In the genomic region with DNA sequence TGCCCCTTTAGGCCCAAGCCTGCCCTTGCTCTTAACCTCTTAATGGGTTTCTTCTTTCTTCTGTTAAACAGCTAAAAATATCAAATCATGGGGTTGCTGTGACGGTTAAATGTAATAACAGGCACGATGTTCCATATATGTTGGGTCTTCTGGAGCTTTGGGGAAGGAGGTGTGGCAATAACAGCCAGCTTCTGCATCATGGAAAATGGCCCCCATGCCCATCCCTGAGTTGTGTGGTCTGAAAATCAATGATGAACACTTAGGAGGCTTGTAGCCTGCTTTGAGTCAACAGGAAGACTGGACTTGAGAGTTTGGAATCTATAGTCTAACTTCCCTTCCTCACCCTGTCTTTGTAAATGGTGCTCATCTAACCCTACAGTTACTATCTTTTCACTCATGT, we compare ENCODE assay signal across 13 cellular contexts. TPM values are rescaled to one million over a fixed set of nuclear protein-coding genes. Genes with fewer than 3 reads are reported as not detected.
DNase-seq lines count a peak whose midpoint lies in the region; ATAC-seq and TF ChIP-seq lines count a peak whose summit lies in the region.
"Had no signal": no experiment of that assay in that cellular context is flagged by ENCODE, and none has a peak within 500 bp of the region (broad histone marks: within the 10 kb centered on the region; RNA-seq: fewer than 3 reads in every experiment).

No MANE protein-coding gene starts in this region.

- no peaks in the 10 kb centered on the region for H3K27me3 ChIP-seq in CD4-positive, alpha-beta T cell (ENCODE audit: control insufficient read depth, insufficient read depth, low read length)
- H3K27me3 ChIP-seq in Karpas-422 (ENCODE audit: low read length), result no peaks in the 10 kb centered on the region

- TF ChIP-seq CTCF in CD4-positive, alpha-beta T cell (IDR thresholded peaks at IDR 0.05), result no peak
- TF ChIP-seq CTCF in nephron (IDR thresholded peaks at IDR 0.05; ENCODE audit: unreplicated experiment in 3 of 3), result no peak

- peaks cover 11% of the 10 kb centered on the region; the same call in 1 of the 2 replicates for H4K20me1 ChIP-seq in Karpas-422 (ENCODE audit: insufficient read depth, low read depth, low read length)

- H2AFZ ChIP-seq in Karpas-422 (ENCODE audit: low read length), result peak overlapping the region; percentile 9; the same call in 1 of the 2 replicates

- no peaks in the 10 kb centered on the region for H3K9me3 ChIP-seq in CD4-positive, alpha-beta T cell (ENCODE audit: control insufficient read depth, low read length)
- no peaks in the 10 kb centered on the region for H3K9me3 ChIP-seq in Karpas-422 (ENCODE audit: low read length)

- H3K9me3 Mint-ChIP-seq in CD4-positive, alpha-beta T cell, result no peaks in the 10 kb centered on the region
- H3K9me3 Mint-ChIP-seq in activated T-helper 17 cell treated with anti-CD3 and anti-CD28 coated beads, Interleukin-2, amount 50 U/mL, for 72 hours, result no peaks in the 10 kb centered on the region
- H3K9me3 Mint-ChIP-seq in nephron, result no peaks in the 10 kb centered on the region

- no peak for DNase-seq in CD4-positive, alpha-beta T cell
- no peak for DNase-seq in Karpas-422
- no peak for DNase-seq in foreskin melanocyte
- no peak for DNase-seq in activated gamma-delta T cell treated with Interleukin-2 at 50 U/mL for 16 hours
- no peak for DNase-seq in NCI-H2029 (lab: John Stamatoyannopoulos, UW)
- DNase-seq: activated CD4-positive, alpha-beta T cell treated with anti-CD3 and anti-CD28 coated beads, Interleukin-2, amount 50 U/mL, for 48 hours; DMS153; NCI-H1436; NCI-H526 treated with DMSO at 0.1 percent for 48 hours had no signal

- no peaks in the 10 kb centered on the region for H3K36me3 ChIP-seq in Karpas-422 (ENCODE audit: insufficient read depth, low read length)

- H3K9me2 ChIP-seq in Karpas-422 (replicated peaks; ENCODE audit: insufficient read depth, low read length), result no peaks in the 10 kb centered on the region

- H3K4me2 ChIP-seq in Karpas-422 (ENCODE audit: low read depth, low read length, poor library complexity, severe bottlenecking), result peak overlapping the region; percentile 84

- no peak overlapping the region for H3K27ac ChIP-seq in CD4-positive, alpha-beta T cell (ENCODE audit: low read depth, low read length)
- peak overlapping the region; percentile 98 for H3K27ac ChIP-seq in Karpas-422 (ENCODE audit: low read length)

- peak overlapping the region; percentile 68 for H3K9ac ChIP-seq in Karpas-422 (ENCODE audit: low read length)

- H3K36me3 Mint-ChIP-seq in CD4-positive, alpha-beta T cell (ENCODE audit: low read depth), result peaks cover 27% of the 10 kb centered on the region
- H3K36me3 Mint-ChIP-seq in activated T-helper 17 cell treated with anti-CD3 and anti-CD28 coated beads, Interleukin-2, amount 50 U/mL, for 72 hours (ENCODE audit: low read depth), result peaks cover 71% of the 10 kb centered on the region
- peaks cover 15% of the 10 kb centered on the region for H3K36me3 Mint-ChIP-seq in nephron (ENCODE audit: low read depth)

- POLR2A ChIA-PET in CD4-positive, alpha-beta T cell (lab: Charles Lee), result interaction anchor here (1.2 to 4.0 kb wide), 3 partner anchors 9 to 22 kb away, joined by 3 to 21 read pairs (median 7); no protein-coding TSS in a partner anchor

- peaks cover 79% of the 10 kb centered on the region for H3K4me1 Mint-ChIP-seq in CD4-positive, alpha-beta T cell (ENCODE audit: low read depth)
- H3K4me1 Mint-ChIP-seq in activated T-helper 17 cell treated with anti-CD3 and anti-CD28 coated beads, Interleukin-2, amount 50 U/mL, for 72 hours, result peaks cover 60% of the 10 kb centered on the region
- peaks cover 68% of the 10 kb centered on the region for H3K4me1 Mint-ChIP-seq in nephron

- no peak for ATAC-seq in CD4-positive, alpha-beta T cell (ENCODE audit: poor library complexity)
- no peak for ATAC-seq in activated T-helper 17 cell treated with anti-CD3 and anti-CD28 coated beads, Interleukin-2, amount 50 U/mL, for 72 hours (replicated peaks)
- ATAC-seq: SK-N-SH treated with all-trans-retinoic acid at 6 μM for 48 hours had no signal

- peak overlapping the region; percentile 62 for H3K4me3 ChIP-seq in Karpas-422 (ENCODE audit: low read length)

- CTCF ChIA-PET in CD4-positive, alpha-beta T cell (lab: Charles Lee), result interaction anchor here (1.0 kb wide), 1 partner anchor 12 kb away, joined by 3 read pairs; no protein-coding TSS in a partner anchor

- H3K79me2 ChIP-seq in Karpas-422 (ENCODE audit: low read length), result no peaks in the 10 kb centered on the region

- H3K27me3 Mint-ChIP-seq in CD4-positive, alpha-beta T cell, result no peaks in the 10 kb centered on the region
- no peaks in the 10 kb centered on the region for H3K27me3 Mint-ChIP-seq in activated T-helper 17 cell treated with anti-CD3 and anti-CD28 coated beads, Interleukin-2, amount 50 U/mL, for 72 hours
- H3K27me3 Mint-ChIP-seq in nephron (ENCODE audit: low read depth), result no peaks in the 10 kb centered on the region
- H3K27me3 Mint-ChIP-seq: progenitor cell of endocrine pancreas had no signal

- intact Hi-C loops in CD4-positive, alpha-beta T cell (cut with DNase I, micrococcal nuclease), result no loop called here

- peak overlapping the region; percentile 35 for H3K4me3 Mint-ChIP-seq in CD4-positive, alpha-beta T cell
- H3K4me3 Mint-ChIP-seq in activated T-helper 17 cell treated with anti-CD3 and anti-CD28 coated beads, Interleukin-2, amount 50 U/mL, for 72 hours, result peak overlapping the region; percentile 82
- no peak overlapping the region for H3K4me3 Mint-ChIP-seq in nephron

- H3K4me1 ChIP-seq in Karpas-422 (ENCODE audit: low read length), result peaks cover 71% of the 10 kb centered on the region

- H3K27ac Mint-ChIP-seq in CD4-positive, alpha-beta T cell, result peak overlapping the region; percentile 32
- peak overlapping the region; percentile 98 for H3K27ac Mint-ChIP-seq in activated T-helper 17 cell treated with anti-CD3 and anti-CD28 coated beads, Interleukin-2, amount 50 U/mL, for 72 hours
- peak overlapping the region; percentile 42 to 79 (median 73) for H3K27ac Mint-ChIP-seq in nephron
- H3K27ac Mint-ChIP-seq: progenitor cell of endocrine pancreas had no signal

RNA-seq across cellular contexts. Expression of a gene that starts 27.3 kb away (rescaled TPM):
- 10 to 100 TPM; 30.0 to 31.0 TPM for total RNA-seq in CD4-positive, alpha-beta T cell
- 12.8 and 27.7 TPM in 2 replicates for total RNA-seq in Karpas-422 (2014; rRNA removed; shearing (Covaris generic); ENCODE audit: low replicate concordance)
- 10 to 100 TPM; 57.0 to 94.9 TPM for total RNA-seq in activated T-helper 17 cell treated with anti-CD3 and anti-CD28 coated beads, Interleukin-2, amount 50 U/mL, for 72 hours

Comparison
In these comparisons a context has a peak if more than half of its experiments do, and no peak if none do; other contexts are left out.
1. H3K27ac Mint-ChIP-seq: peak in every context shown above with its lines; median percentile 98 in activated T-helper 17 cell treated with anti-CD3 and anti-CD28 coated beads, Interleukin-2, amount 50 U/mL, for 72 hours; 73 in nephron; 32 in CD4-positive, alpha-beta T cell.
2. H3K4me3 Mint-ChIP-seq: peak in CD4-positive, alpha-beta T cell (single experiment) and activated T-helper 17 cell treated with anti-CD3 and anti-CD28 coated beads, Interleukin-2, amount 50 U/mL, for 72 hours (single experiment); none in nephron (0 of 3).